ENCODE assay signal across 11 cellular contexts in the genomic region with DNA sequence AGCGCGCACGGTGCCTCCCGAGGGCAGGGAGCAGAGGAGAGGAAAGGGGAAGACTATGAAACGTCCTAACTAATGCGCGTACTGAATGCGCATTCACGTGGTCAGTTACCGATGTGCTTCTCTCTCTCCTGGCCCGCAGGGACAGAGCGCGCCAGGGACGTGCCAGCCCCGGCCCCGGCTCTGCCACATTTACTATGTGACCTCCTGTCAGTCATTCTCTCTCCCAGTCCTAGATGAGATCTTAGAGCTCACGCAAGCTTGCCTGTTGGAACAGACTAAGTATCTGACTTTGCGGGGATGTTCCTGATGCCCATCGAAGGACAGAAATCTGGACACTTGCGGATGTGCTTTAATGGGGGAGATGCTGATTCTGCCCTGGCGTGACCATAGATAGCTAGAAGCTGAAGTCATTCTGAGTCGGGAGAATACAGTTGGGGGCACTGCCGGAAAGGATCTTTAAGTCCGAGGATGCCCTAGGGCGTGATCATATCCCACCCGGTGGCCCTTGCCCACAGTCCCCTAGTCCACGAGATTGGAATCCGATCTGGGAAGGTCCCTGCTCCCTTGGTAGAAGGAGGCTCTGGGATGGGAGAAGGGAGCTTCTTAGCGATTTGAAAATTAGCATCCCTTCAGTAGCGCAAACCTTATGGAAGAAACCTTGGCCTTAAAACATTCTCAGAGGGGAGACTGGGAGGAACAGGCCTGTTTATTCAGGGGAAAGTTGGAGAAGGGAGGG. TPM values are rescaled to one million over a fixed set of nuclear protein-coding genes. Genes with fewer than 3 reads are reported as not detected.
DNase-seq lines count a peak whose midpoint lies in the region; ATAC-seq and TF ChIP-seq lines count a peak whose summit lies in the region.
"Had no signal": no experiment of that assay in that cellular context is flagged by ENCODE, and none has a peak within 500 bp of the region (broad histone marks: within the 10 kb centered on the region; RNA-seq: fewer than 3 reads in every experiment).

No MANE protein-coding gene starts in this region.

- H3K9ac ChIP-seq in DND-41 (ENCODE audit: low read depth, low read length) = no peak overlapping the region
- H3K9ac ChIP-seq in HUES48 (ENCODE audit: low read depth, low read length) = no peak overlapping the region

- H4K20me1 ChIP-seq in DND-41 (ENCODE audit: insufficient read depth, low read length) (no peaks in the 10 kb centered on the region), osteoblast (ENCODE audit: insufficient read depth, low read length) (peaks cover 9% of the 10 kb centered on the region)

- peaks cover 30% of the 10 kb centered on the region for H3K4me1 ChIP-seq in DND-41 (ENCODE audit: insufficient read depth, low read length)
- peaks cover 38% of the 10 kb centered on the region for H3K4me1 ChIP-seq in HUES48 (ENCODE audit: control insufficient read depth, insufficient read depth, low read length)
- peaks cover 30% of the 10 kb centered on the region for H3K4me1 ChIP-seq in ectodermal cell (ENCODE audit: control insufficient read depth, insufficient read depth, low read length)
- H3K4me1 ChIP-seq in osteoblast (ENCODE audit: insufficient read depth, low read length) = peaks cover 26% of the 10 kb centered on the region

- H3K79me2 ChIP-seq in DND-41 (ENCODE audit: insufficient read depth, low read length) = no peaks in the 10 kb centered on the region
- H3K79me2 ChIP-seq in osteoblast (ENCODE audit: insufficient read depth, low read length) = peaks cover 44% of the 10 kb centered on the region

- H3K9me3 ChIP-seq in DND-41 (ENCODE audit: insufficient read depth, low read length, severe bottlenecking) (no peaks in the 10 kb centered on the region), HUES48 (ENCODE audit: control insufficient read depth, insufficient read depth, low read length) (no peaks in the 10 kb centered on the region), ectodermal cell (ENCODE audit: control insufficient read depth, low read length) (no peaks in the 10 kb centered on the region), osteoblast (ENCODE audit: low read depth, low read length) (no peaks in the 10 kb centered on the region)

- TF ChIP-seq CTCF in DND-41 (IDR thresholded peaks at IDR 0.05; ENCODE audit: borderline replicate concordance, extremely low read depth, low read length, poor library complexity, severe bottlenecking) = no peak
- TF ChIP-seq CTCF in osteoblast (IDR thresholded peaks at IDR 0.05; ENCODE audit: extremely low read depth, low read depth, low read length) = no peak

- ATAC-seq in DND-41 (ENCODE audit: insufficient read depth, low read depth) = no peak
- no peak for ATAC-seq in HG02885 (IDR thresholded peaks at IDR 0.05; ENCODE audit: poor library complexity, unreplicated experiment)

- H3K4me2 ChIP-seq in DND-41 (ENCODE audit: insufficient read depth, low read length) (no peak overlapping the region), osteoblast (ENCODE audit: insufficient read depth, low read length) (no peak overlapping the region)

- H2AFZ ChIP-seq in DND-41 (ENCODE audit: low read depth, low read length) = peak overlapping the region; percentile 12; the same call in 1 of the 2 replicates
- no peak overlapping the region for H2AFZ ChIP-seq in osteoblast (ENCODE audit: low read length)

- no peaks in the 10 kb centered on the region for H3K27me3 ChIP-seq in DND-41 (ENCODE audit: insufficient read depth, low read length, poor library complexity)
- H3K27me3 ChIP-seq in HUES48 (ENCODE audit: control insufficient read depth, insufficient read depth, low read length) = peaks cover 85% of the 10 kb centered on the region
- peaks cover 66% of the 10 kb centered on the region for H3K27me3 ChIP-seq in ectodermal cell (ENCODE audit: control insufficient read depth, insufficient read depth, low read length, poor library complexity, severe bottlenecking)
- H3K27me3 ChIP-seq in osteoblast (ENCODE audit: insufficient read depth, low read length) = no peaks in the 10 kb centered on the region

- H3K27ac ChIP-seq in DND-41 (ENCODE audit: low read length) (no peak overlapping the region), HUES48 (ENCODE audit: low read depth, low read length) (no peak overlapping the region), ectodermal cell (ENCODE audit: insufficient read depth, low read depth, low read length, poor library complexity, severe bottlenecking) (no peak overlapping the region), osteoblast (ENCODE audit: low read depth, low read length) (no peak overlapping the region)

- H3K4me3 ChIP-seq in DND-41 (ENCODE audit: low read depth in 1 of 2, low read length in 2 of 2) = no peak overlapping the region
- H3K4me3 ChIP-seq in HUES48 (ENCODE audit: low read depth, low read length) = peak overlapping the region; percentile 44
- peak overlapping the region; percentile 16 for H3K4me3 ChIP-seq in ectodermal cell (ENCODE audit: insufficient read depth, low read depth, low read length)
- no peak overlapping the region for H3K4me3 ChIP-seq in osteoblast (ENCODE audit: insufficient read depth, low read length)

- H3K36me3 ChIP-seq in DND-41 (ENCODE audit: insufficient read depth, low read length) (no peaks in the 10 kb centered on the region), HUES48 (ENCODE audit: control insufficient read depth, insufficient read depth, low read length) (no peaks in the 10 kb centered on the region), ectodermal cell (ENCODE audit: control insufficient read depth, insufficient read depth, low read length) (no peaks in the 10 kb centered on the region), osteoblast (ENCODE audit: insufficient read depth, low read length) (peaks cover 10% of the 10 kb centered on the region)

- DNase-seq in DND-41 (no peak), osteoblast (ENCODE audit: insufficient read length, low spot score, missing footprints) (peak; percentile 76), NCI-H1105 (lab: John Stamatoyannopoulos, UW) (no peak), hypothalamus (lab: John Stamatoyannopoulos, UW) (no peak), Ammon's horn (ENCODE audit: low spot score) (no peak)
- DNase-seq: cerebellar nuclear complex, DMS 273 treated with DMSO at 0.1 percent for 48 hours, mammary epithelial cell had no signal

- WGBS in ectodermal cell, 2 experiments = 9 to 10% methylated on average over 30 of the region's 30 CpGs

RNA-seq across cellular contexts. Expression of a gene that starts 5.8 kb away (rescaled TPM):
- 4.9 TPM for polyA plus RNA-seq in ectodermal cell (2013, experiment 1 of 4)
- 4.1 TPM for polyA plus RNA-seq in ectodermal cell (2013, experiment 2 of 4)
- polyA plus RNA-seq in ectodermal cell (2013, experiment 3 of 4) = 4.2 TPM
- polyA plus RNA-seq in ectodermal cell (2013, experiment 4 of 4) = 3.8 TPM
- total RNA-seq in osteoblast = 66.2 and 72.2 TPM in 2 replicates
- polyA plus RNA-seq: mammary epithelial cell had no signal

Comparison
In these comparisons a context has a peak if more than half of its experiments do, and no peak if none do; other contexts are left out.
1. H3K4me3 ChIP-seq: peak in HUES48 (single experiment) and ectodermal cell (single experiment); none in DND-41 (0 of 2) and osteoblast (single experiment).